9 cellular contexts compared by ENCODE assay signal in the genomic region with DNA sequence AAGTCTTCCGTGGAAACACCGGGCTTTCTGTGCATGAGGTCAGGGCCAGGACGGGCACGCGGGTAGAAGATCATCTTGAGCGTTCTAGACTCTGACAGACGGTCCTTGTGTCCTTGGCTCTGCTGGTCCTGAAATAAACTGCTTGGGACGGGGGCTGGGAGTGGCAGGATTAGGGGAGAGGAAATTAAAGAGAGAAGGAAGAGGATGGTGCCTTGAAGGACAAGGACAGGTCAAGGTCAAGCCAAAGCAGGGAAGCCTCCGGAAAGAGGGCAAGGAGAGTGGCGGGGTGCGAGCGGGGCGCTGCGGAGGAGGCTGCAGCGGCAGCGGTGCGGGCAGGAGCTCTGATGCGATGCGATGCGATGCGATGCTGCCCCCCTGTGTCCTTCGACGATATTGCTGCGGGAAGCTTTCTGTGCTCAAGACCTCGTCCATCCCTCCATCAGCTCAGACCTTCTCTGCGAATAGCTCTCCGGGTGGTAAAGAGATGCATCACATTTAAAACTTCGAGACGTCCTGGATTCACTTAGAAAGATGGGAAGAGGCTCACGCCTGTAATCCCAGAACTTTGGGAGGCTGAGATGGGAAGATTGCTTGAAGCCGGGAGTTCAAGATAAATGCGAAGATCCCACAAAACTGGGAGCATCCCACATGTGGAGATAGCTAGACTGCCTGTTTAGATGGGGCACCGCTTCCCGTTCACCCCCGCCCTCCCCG.
DNase-seq lines count a peak whose midpoint lies in the region; ATAC-seq and TF ChIP-seq lines count a peak whose summit lies in the region.
"Had no signal": no experiment of that assay in that cellular context is flagged by ENCODE, and none has a peak within 500 bp of the region (broad histone marks: within the 10 kb centered on the region; RNA-seq: fewer than 3 reads in every experiment).

No MANE protein-coding gene starts in this region.

- TF ChIP-seq POLR2A in esophagus squamous epithelium (IDR thresholded peaks at IDR 0.05): no peak

- TF ChIP-seq EP300 in neural cell (conservative IDR thresholded peaks at IDR 0.05; ENCODE audit: poor library complexity, severe bottlenecking): no peak

- DNase-seq in DMS53 treated with DMSO at 0.1 percent for 48 hours (lab: John Stamatoyannopoulos, UW; ENCODE audit: unreplicated experiment): peak; percentile 78
- peak; percentile 66 for DNase-seq in NCI-H1105 treated with DMSO at 0.1 percent for 48 hours (lab: John Stamatoyannopoulos, UW)
- peak; percentile 85 for DNase-seq in activated CD4-positive, alpha-beta T cell treated with anti-CD3 and anti-CD28 coated beads, Interleukin-2, amount 10 ng/mL, durations not matched to agents 24 days and 14 days
- no peak for DNase-seq in esophagus squamous epithelium (lab: John Stamatoyannopoulos, UW)
- DNase-seq in posterior vena cava (ENCODE audit: low spot score): no peak

- H3K79me2 ChIP-seq in neural cell (replicated peaks; ENCODE audit: insufficient read depth, low read length): no peaks in the 10 kb centered on the region

- intact Hi-C loops in activated CD4-positive, alpha-beta T cell treated with anti-CD3 and anti-CD28 coated beads, Interleukin-2, amount 10 ng/mL, durations not matched to agents 24 days and 14 days (cut with micrococcal nuclease): loop anchor here (5.0 to 10.0 kb wide), 2 partner anchors 1229 to 1372 kb away; no protein-coding TSS in a partner anchor
- intact Hi-C loops in esophagus squamous epithelium (cut with DNase I) (no loop called here), posterior vena cava (cut with DNase I) (no loop called here)

- H4K20me1 ChIP-seq in neural cell (ENCODE audit: insufficient read depth): no peaks in the 10 kb centered on the region

- H2AFZ ChIP-seq in neural cell (ENCODE audit: low read depth, low read length): no peak overlapping the region

- H3K9me3 Mint-ChIP-seq in activated CD4-positive, alpha-beta T cell treated with anti-CD3 and anti-CD28 coated beads, Interleukin-2, amount 10 ng/mL, durations not matched to agents 24 days and 14 days: no peaks in the 10 kb centered on the region
- H3K9me3 Mint-ChIP-seq: T-cell had no signal

- TF ChIP-seq CTCF in esophagus squamous epithelium (IDR thresholded peaks at IDR 0.05) (peak in 5 of 6 experiments; percentile 39 to 66 (median 53)), neural cell (IDR thresholded peaks at IDR 0.05; ENCODE audit: poor library complexity, severe bottlenecking) (peak; percentile 88)

- H3K36me3 Mint-ChIP-seq in activated CD4-positive, alpha-beta T cell treated with anti-CD3 and anti-CD28 coated beads, Interleukin-2, amount 10 ng/mL, durations not matched to agents 24 days and 14 days (ENCODE audit: low read depth): no peaks in the 10 kb centered on the region
- H3K36me3 Mint-ChIP-seq: T-cell had no signal

- no peak overlapping the region for H3K4me3 ChIP-seq in esophagus squamous epithelium
- no peak overlapping the region for H3K4me3 ChIP-seq in neural cell (ENCODE audit: low read length)

- H3F3A ChIP-seq in neural cell (ENCODE audit: insufficient read depth, low read length, poor library complexity, severe bottlenecking): no peaks in the 10 kb centered on the region

- H3K4me3 Mint-ChIP-seq in activated CD4-positive, alpha-beta T cell treated with anti-CD3 and anti-CD28 coated beads, Interleukin-2, amount 10 ng/mL, durations not matched to agents 24 days and 14 days: no peak overlapping the region
- H3K4me3 Mint-ChIP-seq: T-cell had no signal

- H3K27ac Mint-ChIP-seq in activated CD4-positive, alpha-beta T cell treated with anti-CD3 and anti-CD28 coated beads, Interleukin-2, amount 10 ng/mL, durations not matched to agents 24 days and 14 days: no peak overlapping the region
- H3K27ac Mint-ChIP-seq: T-cell had no signal

- no peak overlapping the region for H3K27ac ChIP-seq in esophagus squamous epithelium
- H3K27ac ChIP-seq in neural cell (ENCODE audit: low read length): no peak overlapping the region

- TF ChIP-seq RAD21 in neural cell (conservative IDR thresholded peaks at IDR 0.05): peak; percentile 92

- H3K27me3 Mint-ChIP-seq in activated CD4-positive, alpha-beta T cell treated with anti-CD3 and anti-CD28 coated beads, Interleukin-2, amount 10 ng/mL, durations not matched to agents 24 days and 14 days: no peaks in the 10 kb centered on the region

- peak; percentile 78 for ATAC-seq in GM21619 (IDR thresholded peaks at IDR 0.05; ENCODE audit: unreplicated experiment)
- no peak for ATAC-seq in GM21737 (IDR thresholded peaks at IDR 0.05; ENCODE audit: unreplicated experiment)

- H3K4me1 ChIP-seq in esophagus squamous epithelium: peaks cover 0 to 16% (median 9%) of the 10 kb centered on the region in 3 donors

- no peak overlapping the region for H3K9ac ChIP-seq in neural cell (ENCODE audit: low read length)

- H3K9me2 ChIP-seq in neural cell (ENCODE audit: insufficient read depth, low read length): no peaks in the 10 kb centered on the region

- H3K27me3 ChIP-seq in esophagus squamous epithelium: peaks cover 0 to 94% (median 0%) of the 10 kb centered on the region in 4 donors
- no peaks in the 10 kb centered on the region for H3K27me3 ChIP-seq in neural cell (ENCODE audit: insufficient read depth, low read depth, low read length)

- H3K36me3 ChIP-seq in esophagus squamous epithelium (no peaks in the 10 kb centered on the region), neural cell (ENCODE audit: insufficient read depth, low read length) (no peaks in the 10 kb centered on the region)

- no peaks in the 10 kb centered on the region for H3K4me1 Mint-ChIP-seq in activated CD4-positive, alpha-beta T cell treated with anti-CD3 and anti-CD28 coated beads, Interleukin-2, amount 10 ng/mL, durations not matched to agents 24 days and 14 days
- H3K4me1 Mint-ChIP-seq: T-cell had no signal

- WGBS in esophagus squamous epithelium, 2 donors: 13% methylated on average over 23 to 27 of the region's 36 CpGs

- H3K9me3 ChIP-seq in esophagus squamous epithelium (no peaks in the 10 kb centered on the region), neural cell (ENCODE audit: low read length) (no peaks in the 10 kb centered on the region)

- H3K4me2 ChIP-seq in neural cell (ENCODE audit: low read length): no peak overlapping the region

TF ChIP-seq in neural cell, 6 proteins besides CTCF, POLR2A, EP300 and RAD21:
- TF ChIP-seq SMC3 (conservative IDR thresholded peaks at IDR 0.05; ENCODE audit: poor library complexity): peak; percentile 88
- TF ChIP-seq, protein P1, sequence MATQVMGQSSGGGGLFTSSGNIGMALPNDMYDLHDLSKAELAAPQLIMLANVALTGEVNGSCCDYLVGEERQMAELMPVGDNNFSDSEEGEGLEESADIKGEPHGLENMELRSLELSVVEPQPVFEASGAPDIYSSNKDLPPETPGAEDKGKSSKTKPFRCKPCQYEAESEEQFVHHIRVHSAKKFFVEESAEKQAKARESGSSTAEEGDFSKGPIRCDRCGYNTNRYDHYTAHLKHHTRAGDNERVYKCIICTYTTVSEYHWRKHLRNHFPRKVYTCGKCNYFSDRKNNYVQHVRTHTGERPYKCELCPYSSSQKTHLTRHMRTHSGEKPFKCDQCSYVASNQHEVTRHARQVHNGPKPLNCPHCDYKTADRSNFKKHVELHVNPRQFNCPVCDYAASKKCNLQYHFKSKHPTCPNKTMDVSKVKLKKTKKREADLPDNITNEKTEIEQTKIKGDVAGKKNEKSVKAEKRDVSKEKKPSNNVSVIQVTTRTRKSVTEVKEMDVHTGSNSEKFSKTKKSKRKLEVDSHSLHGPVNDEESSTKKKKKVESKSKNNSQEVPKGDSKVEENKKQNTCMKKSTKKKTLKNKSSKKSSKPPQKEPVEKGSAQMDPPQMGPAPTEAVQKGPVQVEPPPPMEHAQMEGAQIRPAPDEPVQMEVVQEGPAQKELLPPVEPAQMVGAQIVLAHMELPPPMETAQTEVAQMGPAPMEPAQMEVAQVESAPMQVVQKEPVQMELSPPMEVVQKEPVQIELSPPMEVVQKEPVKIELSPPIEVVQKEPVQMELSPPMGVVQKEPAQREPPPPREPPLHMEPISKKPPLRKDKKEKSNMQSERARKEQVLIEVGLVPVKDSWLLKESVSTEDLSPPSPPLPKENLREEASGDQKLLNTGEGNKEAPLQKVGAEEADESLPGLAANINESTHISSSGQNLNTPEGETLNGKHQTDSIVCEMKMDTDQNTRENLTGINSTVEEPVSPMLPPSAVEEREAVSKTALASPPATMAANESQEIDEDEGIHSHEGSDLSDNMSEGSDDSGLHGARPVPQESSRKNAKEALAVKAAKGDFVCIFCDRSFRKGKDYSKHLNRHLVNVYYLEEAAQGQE (IDR thresholded peaks at IDR 0.05; ENCODE audit: borderline replicate concordance): no peak

Comparison
In these comparisons a context has a peak if more than half of its experiments do, and no peak if none do; other contexts are left out.
1. DNase-seq: peak in DMS53 treated with DMSO at 0.1 percent for 48 hours (single experiment), NCI-H1105 treated with DMSO at 0.1 percent for 48 hours (single experiment) and activated CD4-positive, alpha-beta T cell treated with anti-CD3 and anti-CD28 coated beads, Interleukin-2, amount 10 ng/mL, durations not matched to agents 24 days and 14 days (single experiment); none in esophagus squamous epithelium (single experiment) and posterior vena cava (single experiment).